Comparison of ENCODE assay signal across 11 cellular contexts in genomic region chr7:117435475-117436043, GRCh38. TPM values are rescaled to one million over a fixed set of nuclear protein-coding genes. Genes with fewer than 3 reads are reported as not detected.
A peak's percentile ranks its signal among the peaks of the same experiment; 100 is the strongest.
DNase-seq lines count a peak whose midpoint lies in the region; ATAC-seq, FAIRE-seq and TF ChIP-seq lines count a peak whose summit lies in the region.
"Had no signal": no experiment of that assay in that cellular context is flagged by ENCODE, and none has a peak within 500 bp of the region (broad histone marks: within the 10 kb centered on the region; RNA-seq: fewer than 3 reads in every experiment).

No MANE protein-coding gene starts in this region.

- TF ChIP-seq EP300 in upper lobe of left lung (IDR thresholded peaks at IDR 0.05), result no peak

- peak; percentile 92 for DNase-seq in kidney epithelial cell (ENCODE audit: low read depth)
- DNase-seq in globus pallidus (ENCODE audit: low spot score), result no peak
- no peak for DNase-seq in H54 (ENCODE audit: insufficient read length, low spot score)
- no peak for DNase-seq in GM03348 (ENCODE audit: low spot score)
- DNase-seq in upper lobe of left lung, result no peak
- DNase-seq: T-cell had no signal

- no peaks in the 10 kb centered on the region for H3K9me3 ChIP-seq in upper lobe of left lung

- H3K36me3 ChIP-seq in kidney epithelial cell (ENCODE audit: control insufficient read depth, insufficient read depth, low read length) (no peaks in the 10 kb centered on the region), upper lobe of left lung (no peaks in the 10 kb centered on the region)

- ATAC-seq in GM18858 (IDR thresholded peaks at IDR 0.05; ENCODE audit: unreplicated experiment) (peak; percentile 98), GM21529 (IDR thresholded peaks at IDR 0.05; ENCODE audit: unreplicated experiment) (peak; percentile 98), HG03439 (IDR thresholded peaks at IDR 0.05; ENCODE audit: unreplicated experiment) (peak; percentile 96), upper lobe of left lung (ENCODE audit: low FRiP score in 2 of 2) (no peak)
- ATAC-seq: T-cell had no signal

- H3K4me3 ChIP-seq in kidney epithelial cell (ENCODE audit: low read depth, low read length) (no peak overlapping the region), upper lobe of left lung (no peak overlapping the region)

- H3K27ac ChIP-seq in upper lobe of left lung, result no peak overlapping the region

- H3K4me1 ChIP-seq in upper lobe of left lung, result no peaks in the 10 kb centered on the region

- no peak for TF ChIP-seq CTCF in kidney epithelial cell (IDR thresholded peaks at IDR 0.05; ENCODE audit: insufficient read depth, low read length, poor library complexity, severe bottlenecking)
- no peak for TF ChIP-seq CTCF in upper lobe of left lung (IDR thresholded peaks at IDR 0.05)

- TF ChIP-seq POLR2A in H54 (IDR thresholded peaks at IDR 0.05; ENCODE audit: low read depth, low read length), result no peak
- no peak for TF ChIP-seq POLR2A in upper lobe of left lung (IDR thresholded peaks at IDR 0.05)

- no peak for FAIRE-seq in H54 (lab: Jason Lieb, UNC)

- WGBS in upper lobe of left lung, 2 donors, result 50 to 57% methylated on average over 2 of the region's 2 CpGs

- H3K27me3 ChIP-seq in kidney epithelial cell (ENCODE audit: control insufficient read depth, insufficient read depth, low read length) (no peaks in the 10 kb centered on the region), upper lobe of left lung (no peaks in the 10 kb centered on the region)

RNA-seq across cellular contexts. Expression of gene ASZ1, which starts 8.3 kb away (rescaled TPM):
- total RNA-seq in kidney epithelial cell, result not detected in 2 replicates
- total RNA-seq in upper lobe of left lung, result not detected
- total RNA-seq: glomerular endothelial cell, subcutaneous adipose tissue, T-cell had no signal

RNA-seq across cellular contexts. Expression of gene CFTR, which starts 44.3 kb away (rescaled TPM):
- total RNA-seq in kidney epithelial cell, result 8.7 and 10.3 TPM in 2 replicates
- 10 to 100 TPM in 5 of 6 donors, 1 to 10 TPM in 1; 4.2 to 36.7 (median 24.8) TPM for total RNA-seq in upper lobe of left lung
- total RNA-seq: glomerular endothelial cell had no signal

Comparison
In these comparisons a context has a peak if more than half of its experiments do, and no peak if none do; other contexts are left out.
1. ATAC-seq: peak in GM18858 (single experiment), GM21529 (single experiment) and HG03439 (single experiment); none in upper lobe of left lung (0 of 2).